8 cellular contexts compared by ENCODE assay signal in the genomic region with DNA sequence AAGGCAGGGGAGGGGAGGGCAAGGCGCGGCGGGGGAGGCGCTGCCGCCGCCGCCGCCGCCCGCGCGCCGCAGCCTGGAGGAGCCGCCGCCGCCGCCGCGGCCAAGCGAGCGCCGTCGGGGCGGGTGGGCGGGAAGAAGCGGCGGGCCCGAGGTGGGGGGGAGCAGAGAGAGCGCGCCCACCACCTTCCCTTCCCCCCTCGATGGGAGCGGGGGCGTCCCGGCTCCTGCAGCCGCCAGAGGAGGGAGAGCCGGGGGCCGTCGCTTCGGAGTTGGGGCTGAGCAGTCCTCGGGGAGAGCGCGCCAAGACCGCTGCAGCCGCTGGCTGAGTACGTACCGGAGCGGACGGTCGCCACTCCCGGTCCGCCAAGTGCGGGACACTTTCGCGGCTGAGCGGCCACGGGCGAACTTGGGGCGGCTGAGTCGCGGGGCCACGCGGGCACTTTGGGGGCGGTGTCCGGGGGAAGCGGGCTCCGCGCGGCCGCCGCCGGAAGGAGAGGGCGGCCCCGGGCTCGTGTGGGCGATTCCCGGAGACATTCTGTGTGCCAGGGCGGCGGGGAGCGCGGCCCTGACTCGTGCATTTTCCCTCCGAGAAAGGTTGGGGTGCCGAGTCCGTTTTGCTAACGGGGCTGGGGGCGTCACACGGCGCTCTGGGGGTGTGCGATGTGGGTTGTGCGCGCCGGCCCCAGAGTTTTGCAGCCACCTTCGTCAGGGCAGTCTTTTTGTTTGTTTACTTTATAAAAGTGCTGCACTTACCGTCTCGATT. TPM values are rescaled to one million over a fixed set of nuclear protein-coding genes. Genes with fewer than 3 reads are reported as not detected.
DNase-seq lines count a peak whose midpoint lies in the region; TF ChIP-seq lines count a peak whose summit lies in the region.

A gene with protein sequence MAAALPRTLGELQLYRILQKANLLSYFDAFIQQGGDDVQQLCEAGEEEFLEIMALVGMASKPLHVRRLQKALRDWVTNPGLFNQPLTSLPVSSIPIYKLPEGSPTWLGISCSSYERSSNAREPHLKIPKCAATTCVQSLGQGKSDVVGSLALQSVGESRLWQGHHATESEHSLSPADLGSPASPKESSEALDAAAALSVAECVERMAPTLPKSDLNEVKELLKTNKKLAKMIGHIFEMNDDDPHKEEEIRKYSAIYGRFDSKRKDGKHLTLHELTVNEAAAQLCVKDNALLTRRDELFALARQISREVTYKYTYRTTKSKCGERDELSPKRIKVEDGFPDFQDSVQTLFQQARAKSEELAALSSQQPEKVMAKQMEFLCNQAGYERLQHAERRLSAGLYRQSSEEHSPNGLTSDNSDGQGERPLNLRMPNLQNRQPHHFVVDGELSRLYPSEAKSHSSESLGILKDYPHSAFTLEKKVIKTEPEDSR (plus strand): TSS at position 49 of the 763 bp plus-strand sequence. CDS start 10,094 bp downstream, outside the sequence.

- POLR2A ChIA-PET in Caco-2 (lab: Charles Lee), result no interaction called here

- H3K9me3 ChIP-seq in Caco-2, result no peaks in the 10 kb centered on the region
- H3K9me3 ChIP-seq in HUES48 (ENCODE audit: control insufficient read depth, insufficient read depth, low read length), result no peaks in the 10 kb centered on the region
- H3K9me3 ChIP-seq in iPS-15b (ENCODE audit: control insufficient read depth, insufficient read depth, low read length), result no peaks in the 10 kb centered on the region

- H3K4me1 Mint-ChIP-seq in Caco-2 (ENCODE audit: low read depth, unreplicated experiment), result peaks cover 16% of the 10 kb centered on the region

- TF ChIP-seq CTCF in Caco-2 (IDR thresholded peaks at IDR 0.05; ENCODE audit: insufficient read depth in 1 of 2, low read depth in 1 of 2, low read length in 1 of 2, severe bottlenecking in 1 of 2, unreplicated experiment in 1 of 2) (no peak), GM20000 (IDR thresholded peaks at IDR 0.05; ENCODE audit: extremely low read depth, missing control alignments) (no peak), astrocyte of the cerebellum (IDR thresholded peaks at IDR 0.05; ENCODE audit: low read depth, low read length, missing control alignments) (no peak)

- no peaks in the 10 kb centered on the region for H3K27me3 Mint-ChIP-seq in Caco-2 (ENCODE audit: insufficient read depth, unreplicated experiment)

- H3K36me3 Mint-ChIP-seq in Caco-2 (ENCODE audit: insufficient read depth, unreplicated experiment), result peaks cover 15% of the 10 kb centered on the region

- intact Hi-C loops in Caco-2 (cut with micrococcal nuclease; ENCODE audit: unreplicated experiment), result loop anchor here (2.0 to 10.0 kb wide), 2 partner anchors 32 to 236 kb away; partner anchors contain the start of gene GLS
- intact Hi-C loops in T-helper 2 cell treated with Interferon-gamma antibody and Interleukin-4, amounts not matched to agents 100 ng/mL and 5 ng/mL, for 36 hours (cut with micrococcal nuclease), result loop anchor here (1.0 to 10.0 kb wide), 6 partner anchors 30 to 984 kb away; partner anchors contain the start of genes ASNSD1, GLS, HIBCH and OSGEPL1

- H3K36me3 ChIP-seq in Caco-2 (ENCODE audit: control insufficient read depth, insufficient read depth, low read length) (no peaks in the 10 kb centered on the region), HUES48 (ENCODE audit: control insufficient read depth, insufficient read depth, low read length) (no peaks in the 10 kb centered on the region), iPS-15b (ENCODE audit: control insufficient read depth, insufficient read depth, low read length) (no peaks in the 10 kb centered on the region)

- H3K4me3 ChIP-seq in Caco-2 (ENCODE audit: low read depth, low read length), result peak within 1 kb of the TSS; percentile 99
- H3K4me3 ChIP-seq in HUES48 (ENCODE audit: low read depth, low read length), result peak within 1 kb of the TSS; percentile 80
- H3K4me3 ChIP-seq in astrocyte of the cerebellum (ENCODE audit: low read depth, low read length), result peak within 1 kb of the TSS; percentile 85
- peak within 1 kb of the TSS; percentile 58 for H3K4me3 ChIP-seq in iPS-15b (ENCODE audit: low read depth, low read length)
- peak within 1 kb of the TSS; percentile 57 to 98 (median 78) for H3K4me3 ChIP-seq in skin epidermis

- peak; percentile 50 to 65 for DNase-seq in Caco-2
- DNase-seq in GM20000 (ENCODE audit: low spot score), result peak; percentile 83
- DNase-seq in astrocyte of the cerebellum (ENCODE audit: low read depth), result no peak
- no peak for DNase-seq in amniotic stem cell (lab: John Stamatoyannopoulos, UW)

- H3K4me1 ChIP-seq in Caco-2 (peaks cover 20% of the 10 kb centered on the region), HUES48 (ENCODE audit: control insufficient read depth, insufficient read depth, low read length) (peaks cover 22% of the 10 kb centered on the region; the same call in 1 of the 2 replicates), iPS-15b (ENCODE audit: control insufficient read depth, insufficient read depth, low read length) (peaks cover 4% of the 10 kb centered on the region)

- CTCF ChIA-PET in Caco-2 (lab: Charles Lee), result no interaction called here

- in situ Hi-C loops in astrocyte of the cerebellum (cut with HindIII; ENCODE audit: low sequenced_read_pairs), result no loop called here

- no peaks in the 10 kb centered on the region for H3K27me3 ChIP-seq in Caco-2 (replicated peaks; ENCODE audit: control insufficient read depth, insufficient read depth, low read length)
- H3K27me3 ChIP-seq in HUES48 (ENCODE audit: control insufficient read depth, insufficient read depth, low read length), result peaks cover 32% of the 10 kb centered on the region
- peaks cover 29% of the 10 kb centered on the region for H3K27me3 ChIP-seq in iPS-15b (ENCODE audit: control insufficient read depth, insufficient read depth, low read length)

- no TSS peak for BruUV-seq in Caco-2 (replicated peaks; lab: Mats Ljungman, UMichigan)

- peak within 1 kb of the TSS; percentile 91 for H3K4me3 Mint-ChIP-seq in Caco-2 (ENCODE audit: unreplicated experiment)

- H3K9ac ChIP-seq in HUES48 (ENCODE audit: low read depth, low read length) (peak within 1 kb of the TSS; percentile 59), iPS-15b (ENCODE audit: low read depth, low read length) (peak within 1 kb of the TSS; percentile 28)

- no peaks in the 10 kb centered on the region for H3K9me3 Mint-ChIP-seq in Caco-2 (ENCODE audit: unreplicated experiment)

- peak within 1 kb of the TSS; percentile 63 for H3K27ac ChIP-seq in HUES48 (ENCODE audit: low read depth, low read length)
- H3K27ac ChIP-seq in skin epidermis, result peak within 1 kb of the TSS; percentile 92 to 99 (median 98)

- H3K27ac Mint-ChIP-seq in Caco-2 (ENCODE audit: unreplicated experiment), result peak within 1 kb of the TSS; percentile 88

RNA-seq across cellular contexts. Expression of the gene that starts here (rescaled TPM):
- total RNA-seq in Caco-2 (2022), result 87.9 and 88.1 TPM in 2 replicates
- 27.0 and 27.6 TPM in 2 replicates for total RNA-seq in T-helper 2 cell treated with Interferon-gamma antibody and Interleukin-4, amounts not matched to agents 100 ng/mL and 5 ng/mL, for 36 hours

Comparison
In these comparisons a context has a peak if more than half of its experiments do, and no peak if none do; other contexts are left out.
1. DNase-seq: peak in Caco-2 (2 of 2) and GM20000 (single experiment); none in astrocyte of the cerebellum (single experiment) and amniotic stem cell (single experiment).
2. Peak in every context shown above with its lines, with median percentiles within 50 percentile points of each other: H3K4me3 ChIP-seq.